In genomic region chr19:48571378-48572162, GRCh38 we compare ENCODE assay signal across 1 cellular context.
A peak's percentile ranks its signal among the peaks of the same experiment; 100 is the strongest.
TF ChIP-seq lines count a peak whose summit lies in the region.

No MANE protein-coding gene starts in this region.

TF ChIP-seq in K562, 482 proteins besides CTCF, POLR2A, EP300 and RAD21:
- TF ChIP-seq KDM1A (IDR thresholded peaks at IDR 0.05) (peak; percentile 66 to 85), CC2D1A (IDR thresholded peaks at IDR 0.05) (no peak), CBX1 (IDR thresholded peaks at IDR 0.05; ENCODE audit: low read depth) (peak; percentile 50; the same call in 1 of the 2 replicates), IRF9 (tag; IDR thresholded peaks at IDR 0.05) (no peak), SMARCA5 (IDR thresholded peaks at IDR 0.05) (peak; percentile 91; the same call in 1 of the 2 replicates), ZNF764 (CRISPR knock-in tag; IDR thresholded peaks at IDR 0.05; ENCODE audit: low read depth) (no peak), RCOR1 (IDR thresholded peaks at IDR 0.05; ENCODE audit: borderline replicate concordance in 1 of 2, low read depth in 2 of 2, low read length in 2 of 2) (peak in 1 of 2 experiments; percentile 58; a peak in 2 of 4 replicates), ZFP36 (IDR thresholded peaks at IDR 0.05; ENCODE audit: low read depth, low read length, partially characterized antibody) (peak; percentile 91), DPF2 (IDR thresholded peaks at IDR 0.05) (no peak), MTA3 (IDR thresholded peaks at IDR 0.05; ENCODE audit: borderline replicate concordance) (no peak), ZNF232 (CRISPR knock-in tag; IDR thresholded peaks at IDR 0.05) (no peak), ADNP (tag; IDR thresholded peaks at IDR 0.05) (peak; percentile 72), RBM25 (IDR thresholded peaks at IDR 0.05; ENCODE audit: low read depth, low read length, severe bottlenecking) (peak; percentile 99), SMARCC2 (IDR thresholded peaks at IDR 0.05; ENCODE audit: low read depth) (no peak), JUND (IDR thresholded peaks at IDR 0.05; ENCODE audit: borderline replicate concordance, low read depth, low read length) (no peak), JUND (tag; IDR thresholded peaks at IDR 0.05; ENCODE audit: borderline replicate concordance, low read depth, low read length) (no peak), PTBP1 (IDR thresholded peaks at IDR 0.05; ENCODE audit: low read depth, low read length) (peak; percentile 90), HDAC2 (IDR thresholded peaks at IDR 0.05) (peak; percentile 66; the same call in 1 of the 2 replicates), BCOR (IDR thresholded peaks at IDR 0.05) (peak; percentile 97)
